ENCODE assay signal across 10 cellular contexts in genomic region chr11:75270896-75271415, GRCh38. TPM values are rescaled to one million over a fixed set of nuclear protein-coding genes. Genes with fewer than 3 reads are reported as not detected.
DNase-seq lines count a peak whose midpoint lies in the region; ATAC-seq, FAIRE-seq and TF ChIP-seq lines count a peak whose summit lies in the region.
"Had no signal": no experiment of that assay in that cellular context is flagged by ENCODE, and none has a peak within 500 bp of the region (broad histone marks: within the 10 kb centered on the region; RNA-seq: fewer than 3 reads in every experiment).

No MANE protein-coding gene starts in this region.

- TF ChIP-seq EP300 in K562 (IDR thresholded peaks at IDR 0.05; ENCODE audit: low read length): no peak

- peak; percentile 38 for FAIRE-seq in HTR-8/SVneo (lab: Jason Lieb, UNC)
- FAIRE-seq in K562 (lab: Jason Lieb, UNC): peak; percentile 74

- 0 out of 4 replicates have a peak, but pooled peaks of 1 of the 2 experiments have one; percentile 6 for TF ChIP-seq RAD21 in K562 (CRISPR knock-in tag; conservative IDR thresholded peaks at IDR 0.05 in 1 of 2, IDR thresholded peaks at IDR 0.05 in 1 of 2)

- no peaks in the 10 kb centered on the region for H4K20me1 ChIP-seq in K562 (replicated peaks; ENCODE audit: control insufficient read depth, insufficient read depth, low read length)

- peaks cover 0 to 11% of the 10 kb centered on the region in 2 experiments; a peak in 2 of 5 replicates for H3K4me1 ChIP-seq in K562 (replicated peaks in 1 of 2; ENCODE audit: control insufficient read depth in 2 of 2, insufficient read depth in 2 of 2, low read length in 2 of 2)

- H3K79me2 ChIP-seq in K562 (ENCODE audit: control insufficient read depth, insufficient read depth, low read length): no peaks in the 10 kb centered on the region

- TF ChIP-seq POLR2A in K562 (conservative IDR thresholded peaks at IDR 0.05): no peak

- peaks cover 6% of the 10 kb centered on the region for H3K9me1 ChIP-seq in K562 (ENCODE audit: control insufficient read depth, insufficient read depth, low read length)

- ATAC-seq in activated CD4-positive, alpha-beta T cell treated with anti-CD3 and anti-CD28 coated beads for 36 hours: no peak
- ATAC-seq in K562: peak; percentile 24; the same call in 1 of the 3 replicates
- ATAC-seq: stimulated activated naive B cell treated with anti-CD40 and anti-IgM and Interleukin-4, amounts not matched to agents 10 μg/mL and 1 μg/mL and 100 μg/mL, for 72 hours had no signal

- intact Hi-C loops in activated CD4-positive, alpha-beta T cell treated with anti-CD3 and anti-CD28 coated beads for 36 hours (cut with DNase I, micrococcal nuclease): loop anchor here in 1 of 2 experiments (10.0 kb wide), 1 partner anchor 254 kb away; the partner anchor contains the start of gene GDPD5
- intact Hi-C loops in K562 (cut with micrococcal nuclease): no loop called here

- no peak overlapping the region for H3K4me3 Mint-ChIP-seq in activated CD4-positive, alpha-beta T cell treated with anti-CD3 and anti-CD28 coated beads for 36 hours
- H3K4me3 Mint-ChIP-seq in osteocyte (ENCODE audit: unreplicated experiment): no peak overlapping the region
- H3K4me3 Mint-ChIP-seq: stimulated activated naive B cell treated with anti-CD40 and anti-IgM and Interleukin-4, amounts not matched to agents 10 μg/mL and 1 μg/mL and 100 μg/mL, for 72 hours had no signal

- no TSS peak for BruUV-seq in K562 (replicated peaks; lab: Mats Ljungman, UMichigan)

- H3K27ac Mint-ChIP-seq in activated CD4-positive, alpha-beta T cell treated with anti-CD3 and anti-CD28 coated beads for 36 hours: no peak overlapping the region
- no peak overlapping the region for H3K27ac Mint-ChIP-seq in osteocyte (ENCODE audit: unreplicated experiment)
- H3K27ac Mint-ChIP-seq: stimulated activated naive B cell treated with anti-CD40 and anti-IgM and Interleukin-4, amounts not matched to agents 10 μg/mL and 1 μg/mL and 100 μg/mL, for 72 hours had no signal

- H3K36me3 Mint-ChIP-seq in activated CD4-positive, alpha-beta T cell treated with anti-CD3 and anti-CD28 coated beads for 36 hours (ENCODE audit: low read depth): peaks cover 7% of the 10 kb centered on the region
- H3K36me3 Mint-ChIP-seq in osteocyte (ENCODE audit: unreplicated experiment): peaks cover 3% of the 10 kb centered on the region
- H3K36me3 Mint-ChIP-seq: stimulated activated naive B cell treated with anti-CD40 and anti-IgM and Interleukin-4, amounts not matched to agents 10 μg/mL and 1 μg/mL and 100 μg/mL, for 72 hours had no signal

- CTCF ChIA-PET in activated CD4-positive, alpha-beta T cell treated with anti-CD3 and anti-CD28 coated beads for 36 hours (lab: Charles Lee): interaction anchor here (0.6 to 3.9 kb wide), 13 partner anchors 9 to 662 kb away, joined by 3 to 17 read pairs (median 5); no protein-coding TSS in a partner anchor
- CTCF ChIA-PET in K562 (lab: Yijun Ruan, JAX; ENCODE audit: low intra/inter-chr PET ratio): interaction anchor here (1.9 kb wide), 1 partner anchor 342 kb away, joined by 6 read pairs; no protein-coding TSS in a partner anchor

- H3K4me2 ChIP-seq in K562 (ENCODE audit: insufficient read depth, low read length): no peak overlapping the region

- H3K4me1 Mint-ChIP-seq in activated CD4-positive, alpha-beta T cell treated with anti-CD3 and anti-CD28 coated beads for 36 hours: peaks cover 25% of the 10 kb centered on the region
- H3K4me1 Mint-ChIP-seq in osteocyte (ENCODE audit: unreplicated experiment): no peaks in the 10 kb centered on the region

- DNase-seq in activated CD4-positive, alpha-beta T cell treated with anti-CD3 and anti-CD28 coated beads, Interleukin-2, amount 50 U/mL, for 1 hour: peak; percentile 22
- DNase-seq in activated CD4-positive, alpha-beta T cell treated with anti-CD3 and anti-CD28 coated beads for 36 hours: no peak
- DNase-seq in HTR-8/SVneo (ENCODE audit: insufficient read length, low spot score) (peak; percentile 48), K562 (ENCODE audit: extremely low read depth in 1 of 4, low spot score in 3 of 4) (peak in 2 of 4 experiments; percentile 28 to 36), osteocyte (ENCODE audit: extremely low spot score, unreplicated experiment) (no peak), hippocampal formation (lab: John Stamatoyannopoulos, UW) (no peak), KBM-7 (no peak)
- no peak for DNase-seq in stimulated activated CD4-positive, alpha-beta T cell treated with anti-CD3 and anti-CD28 coated beads, Interleukin-15, amount 100 ng/mL, for 24 hours
- DNase-seq: midbrain; stimulated activated naive B cell treated with anti-CD40 and anti-IgM and Interleukin-4, amounts not matched to agents 10 μg/mL and 1 μg/mL and 100 μg/mL, for 72 hours had no signal

- H3K9ac ChIP-seq in K562 (ENCODE audit: insufficient read depth in 1 of 2, low read depth in 2 of 2, low read length in 2 of 2): no peak overlapping the region

- H3K9me3 Mint-ChIP-seq in activated CD4-positive, alpha-beta T cell treated with anti-CD3 and anti-CD28 coated beads for 36 hours (ENCODE audit: low read depth): no peaks in the 10 kb centered on the region
- H3K9me3 Mint-ChIP-seq in osteocyte (ENCODE audit: unreplicated experiment): no peaks in the 10 kb centered on the region
- H3K9me3 Mint-ChIP-seq: stimulated activated naive B cell treated with anti-CD40 and anti-IgM and Interleukin-4, amounts not matched to agents 10 μg/mL and 1 μg/mL and 100 μg/mL, for 72 hours had no signal

- no peak overlapping the region for H3K27ac ChIP-seq in K562 (ENCODE audit: extremely low read depth, low read depth, low read length)

- no peak overlapping the region for H3K4me3 ChIP-seq in K562

- peak in 2 of 3 experiments; percentile 48 to 53; a peak in 4 of 6 replicates for TF ChIP-seq CTCF in K562 (IDR thresholded peaks at IDR 0.05 in 2 of 3, conservative IDR thresholded peaks at IDR 0.05 in 1 of 3; ENCODE audit: insufficient read depth in 2 of 3, low read depth in 1 of 3, low read length in 3 of 3)
- TF ChIP-seq CTCF in osteocyte (IDR thresholded peaks at IDR 0.05): peak; percentile 47

- H3K27me3 ChIP-seq in K562 (ENCODE audit: control insufficient read depth in 2 of 2, insufficient read depth in 2 of 2, low read length in 2 of 2): no peaks in the 10 kb centered on the region

- H3K36me3 ChIP-seq in K562 (ENCODE audit: control insufficient read depth, insufficient read depth, low read length): peaks cover 54% of the 10 kb centered on the region; the same call in 2 of the 3 replicates

- whole genome bisulfite sequencing in K562 (ENCODE audit: insufficient coverage, low coverage, missing lambda C conversion rate): 74% methylated on average over 3 of the region's 3 CpGs

- POLR2A ChIA-PET in activated CD4-positive, alpha-beta T cell treated with anti-CD3 and anti-CD28 coated beads for 36 hours (lab: Charles Lee): no interaction called here
- POLR2A ChIA-PET in K562 (lab: Yijun Ruan, JAX): interaction anchor here (0.7 to 0.8 kb wide), 3 partner anchors 36 to 565 kb away, joined by 3 read pairs; no protein-coding TSS in a partner anchor

- no peaks in the 10 kb centered on the region for H3K27me3 Mint-ChIP-seq in activated CD4-positive, alpha-beta T cell treated with anti-CD3 and anti-CD28 coated beads for 36 hours
- no peaks in the 10 kb centered on the region for H3K27me3 Mint-ChIP-seq in osteocyte (ENCODE audit: unreplicated experiment)
- H3K27me3 Mint-ChIP-seq: stimulated activated naive B cell treated with anti-CD40 and anti-IgM and Interleukin-4, amounts not matched to agents 10 μg/mL and 1 μg/mL and 100 μg/mL, for 72 hours had no signal

- in situ Hi-C loops in K562 (cut with MboI): no loop called here
- in situ Hi-C loops in KBM-7 (cut with MboI; ENCODE audit: low pct_unique_long_range_greater_than_20kb, low sequenced_read_pairs): loop anchor here (10.0 kb wide), 1 partner anchor 124 kb away; the partner anchor contains the start of gene RPS3

- no peaks in the 10 kb centered on the region for H3K9me3 ChIP-seq in K562 (replicated peaks; ENCODE audit: control insufficient read depth, insufficient read depth, low read depth, low read length)

- H2AFZ ChIP-seq in K562 (ENCODE audit: low read depth, low read length): no peak overlapping the region

TF ChIP-seq in K562, 482 proteins besides CTCF, POLR2A, EP300 and RAD21 (continues in another document):
- TF ChIP-seq RBM17 (IDR thresholded peaks at IDR 0.05; ENCODE audit: borderline replicate concordance, low read depth, low read length) (no peak), ZNF217 (CRISPR knock-in tag; IDR thresholded peaks at IDR 0.05) (no peak), FOXA3 (CRISPR knock-in tag; conservative IDR thresholded peaks at IDR 0.05 in 1 of 2, IDR thresholded peaks at IDR 0.05 in 1 of 2) (no peak)

RNA-seq across cellular contexts. Expression of gene TPBGL, which starts 30.4 kb away (rescaled TPM):
- under 1 TPM; 0.18 to 0.21 TPM for total RNA-seq in activated CD4-positive, alpha-beta T cell treated with anti-CD3 and anti-CD28 coated beads for 36 hours
- not detected in 2 replicates for total RNA-seq in K562 (2011; cell fraction: chromatin; rRNA removed; ENCODE audit: low replicate concordance)
- total RNA-seq in K562 (2011; cell fraction: nucleolus; rRNA removed): 0.26 TPM in 1 of 2 replicates, not detected in the other
- 0.15 TPM in 1 of 2 replicates, not detected in the other for total RNA-seq in K562 (2011; cell fraction: nucleoplasm; rRNA removed)
- total RNA-seq in K562 (2014; rRNA removed) (not detected in 2 replicates), K562 (2014; rRNA removed; fragmentation: Illumina TruSeq; extraction: Trizol) (not detected in 2 replicates), K562 (2015; rRNA removed; fragmentation: Illumina TruSeq; extraction: Trizol) (0.04 TPM in 1 of 2 replicates, not detected in the other), K562 (2021) (0.11 and 0.22 TPM in 2 replicates), osteocyte (0.13 TPM in 1 of 2 replicates, not detected in the other)
- polyA plus RNA-seq in K562 (2011; rRNA removed) (not detected in 2 replicates), K562 (2014; fragmentation: Illumina TruSeq; extraction: Trizol) (0.06 and 0.11 TPM in 2 replicates), K562 (2014; fragmentation: Nextera tagmentation; extraction: Ambion mirVana) (not detected), K562 (2014; rRNA removed) (not detected in 2 replicates)
- polyA plus RNA-seq in K562 (2011; cell fraction: cytosol; rRNA removed): 0.04 TPM in 1 of 2 replicates, not detected in the other
- polyA plus RNA-seq in K562 (2011; cell fraction: nucleus; rRNA removed): 0.04 TPM in 2 replicates
- polyA plus RNA-seq in K562 (2012): 0.06 and 0.20 TPM in 2 replicates
- polyA minus RNA-seq in K562 (2011; rRNA and poly(A)+ RNA removed): not detected in 2 replicates
- polyA minus RNA-seq in K562 (2011; cell fraction: cytosol; rRNA and poly(A)+ RNA removed): not detected in 2 replicates
- not detected in 2 replicates for polyA minus RNA-seq in K562 (2011; cell fraction: nucleus; rRNA and poly(A)+ RNA removed)

Comparison
In these comparisons a context has a peak if more than half of its experiments do, and no peak if none do; other contexts are left out.
1. DNase-seq: peak in activated CD4-positive, alpha-beta T cell treated with anti-CD3 and anti-CD28 coated beads, Interleukin-2, amount 50 U/mL, for 1 hour (single experiment) and HTR-8/SVneo (single experiment); none in activated CD4-positive, alpha-beta T cell treated with anti-CD3 and anti-CD28 coated beads for 36 hours (single experiment), osteocyte (single experiment), stimulated activated CD4-positive, alpha-beta T cell treated with anti-CD3 and anti-CD28 coated beads, Interleukin-15, amount 100 ng/mL, for 24 hours (single experiment), hippocampal formation (0 of 2) and KBM-7 (single experiment).